In genomic region chr16:77223184-77223583, GRCh38 we compare ENCODE assay signal across 11 cellular contexts. TPM values are rescaled to one million over a fixed set of nuclear protein-coding genes. Genes with fewer than 3 reads are reported as not detected.
A peak's percentile ranks its signal among the peaks of the same experiment; 100 is the strongest.
DNase-seq lines count a peak whose midpoint lies in the region; ATAC-seq and TF ChIP-seq lines count a peak whose summit lies in the region.
"Had no signal": no experiment of that assay in that cellular context is flagged by ENCODE, and none has a peak within 500 bp of the region (broad histone marks: within the 10 kb centered on the region; RNA-seq: fewer than 3 reads in every experiment).

No MANE protein-coding gene starts in this region.

- no peaks in the 10 kb centered on the region for H3K36me3 ChIP-seq in H7 (replicated peaks; ENCODE audit: control insufficient read depth, insufficient read depth, low read length)
- no peaks in the 10 kb centered on the region for H3K36me3 ChIP-seq in mesendoderm (ENCODE audit: control insufficient read depth, insufficient read depth, low read length)
- H3K36me3 ChIP-seq in prostate gland = no peaks in the 10 kb centered on the region
- H3K36me3 ChIP-seq in heart right ventricle = no peaks in the 10 kb centered on the region

- H3K4me1 ChIP-seq in mesendoderm (ENCODE audit: control insufficient read depth, low read depth, low read length) = no peaks in the 10 kb centered on the region
- no peaks in the 10 kb centered on the region for H3K4me1 ChIP-seq in prostate gland (replicated peaks)
- H3K4me1 ChIP-seq in heart right ventricle = no peaks in the 10 kb centered on the region

- ATAC-seq in heart right ventricle = no peak
- ATAC-seq: stimulated activated memory B cell treated with anti-CD40 and anti-IgM and Interleukin-4, amounts not matched to agents 10 μg/mL and 1 μg/mL and 100 μg/mL, for 72 hours had no signal

- DNase-seq in NCI-H2029 (lab: John Stamatoyannopoulos, UW) = peak; percentile 7
- no peak for DNase-seq in NCI-H2029 treated with DMSO at 0.1 percent for 48 hours (lab: John Stamatoyannopoulos, UW)
- DNase-seq in H7 = peak; percentile 66
- peak; percentile 24 to 41 for DNase-seq in activated CD4-positive, alpha-beta T cell treated with anti-CD3 and anti-CD28 coated beads, Interleukin-2, amount 50 U/mL, for 48 hours
- peak; percentile 71 for DNase-seq in mesendoderm
- DNase-seq in prostate gland (ENCODE audit: low spot score) = no peak
- DNase-seq in heart right ventricle = no peak
- DNase-seq in inferior parietal cortex (ENCODE audit: extremely low spot score) = no peak
- DNase-seq: HCEC 1CT, NCI-H226 had no signal

- TF ChIP-seq CTCF in prostate gland (IDR thresholded peaks at IDR 0.05) = no peak
- TF ChIP-seq CTCF in heart right ventricle (IDR thresholded peaks at IDR 0.05) = peak in 3 of 9 donors; percentile 18 to 41 (median 18)

- no peak for TF ChIP-seq POLR2A in prostate gland (IDR thresholded peaks at IDR 0.05)

- H3K4ac ChIP-seq in mesendoderm (ENCODE audit: low read depth, low read length) = no peak overlapping the region

- no peak overlapping the region for H3K18ac ChIP-seq in mesendoderm (ENCODE audit: low read length)

- intact Hi-C loops in prostate gland (cut with DNase I) = no loop called here
- intact Hi-C loops in heart right ventricle (cut with DNase I) = no loop called here

- WGBS in mesendoderm (ENCODE audit: extremely low coverage, insufficient coverage, low lambda C conversion rate) = no CpG with 5 or more reads among the region's 10 CpGs
- WGBS in prostate gland = 66% methylated on average over 10 of the region's 10 CpGs
- WGBS in heart right ventricle, 2 donors = 52 to 68% methylated on average over 10 of the region's 10 CpGs

- H3K27me3 ChIP-seq in H7 (ENCODE audit: control insufficient read depth, insufficient read depth, low read length) = no peaks in the 10 kb centered on the region
- no peaks in the 10 kb centered on the region for H3K27me3 ChIP-seq in mesendoderm (ENCODE audit: insufficient read depth, low read length, poor library complexity)
- no peaks in the 10 kb centered on the region for H3K27me3 ChIP-seq in prostate gland (replicated peaks; ENCODE audit: insufficient read depth)
- H3K27me3 ChIP-seq in heart right ventricle = peaks cover 0 to 6% (median 0%) of the 10 kb centered on the region in 7 donors

- no peak overlapping the region for H4K8ac ChIP-seq in mesendoderm (ENCODE audit: low read depth, low read length)

- H2AK5ac ChIP-seq in mesendoderm (ENCODE audit: low read length) = no peak overlapping the region

- no peak overlapping the region for H3K4me2 ChIP-seq in mesendoderm (ENCODE audit: low read length)

- no peaks in the 10 kb centered on the region for H3K79me1 ChIP-seq in mesendoderm (ENCODE audit: low read length)

- H3K56ac ChIP-seq in mesendoderm (ENCODE audit: low read length) = no peak overlapping the region

- no peak overlapping the region for H3K23ac ChIP-seq in mesendoderm (ENCODE audit: low read length)

- no peak overlapping the region for H2BK120ac ChIP-seq in mesendoderm (ENCODE audit: low read depth, low read length)

- no peak overlapping the region for H3K9ac ChIP-seq in mesendoderm (ENCODE audit: low read length)

- H4K5ac ChIP-seq in mesendoderm (ENCODE audit: low read length) = no peak overlapping the region

- H3K9me3 ChIP-seq in prostate gland (no peaks in the 10 kb centered on the region), heart right ventricle (no peaks in the 10 kb centered on the region)

- H3K4me3 ChIP-seq in H7 (ENCODE audit: insufficient read depth, low read depth, low read length) = no peak overlapping the region
- H3K4me3 ChIP-seq in mesendoderm (ENCODE audit: low read length) = no peak overlapping the region
- H3K4me3 ChIP-seq in prostate gland = no peak overlapping the region
- H3K4me3 ChIP-seq in heart right ventricle = no peak overlapping the region

- H3K79me2 ChIP-seq in mesendoderm (ENCODE audit: control insufficient read depth, insufficient read depth, low read length) = no peaks in the 10 kb centered on the region

- no peak overlapping the region for H2BK15ac ChIP-seq in mesendoderm (replicated peaks; ENCODE audit: low read depth)

- no peak overlapping the region for H2BK5ac ChIP-seq in mesendoderm (ENCODE audit: low read length)

- H3K27ac ChIP-seq in mesendoderm (ENCODE audit: low read depth, low read length) = no peak overlapping the region
- no peak overlapping the region for H3K27ac ChIP-seq in prostate gland
- no peak overlapping the region for H3K27ac ChIP-seq in heart right ventricle

RNA-seq across cellular contexts. Expression of gene SYCE1L, which starts 24.0 kb away (rescaled TPM):
- 7.2 and 7.8 TPM in 2 replicates for total RNA-seq in H7 (2014; rRNA removed; shearing (Covaris generic))
- polyA plus RNA-seq in mesendoderm (2013, experiment 1 of 2) = 2.7 TPM
- polyA plus RNA-seq in mesendoderm (2013, experiment 2 of 2) = 3.6 TPM
- total RNA-seq in prostate gland = 1 to 10 TPM; 2.3 to 3.4 TPM
- total RNA-seq in heart right ventricle = 1 to 10 TPM in 4 of 10 donors, under 1 TPM in 4, not detected in 2; 0.81 to 2.7 (median 0.99) TPM
- polyA plus RNA-seq in heart right ventricle = 1 to 10 TPM in 1 of 2 donors, under 1 TPM in 1; 0.90 to 1.2 TPM

RNA-seq across cellular contexts. Expression of gene MON1B, which starts 32.2 kb away (rescaled TPM):
- total RNA-seq in H7 (2014; rRNA removed; shearing (Covaris generic)) = 10.9 and 12.4 TPM in 2 replicates
- 15.6 TPM for polyA plus RNA-seq in mesendoderm (2013, experiment 1 of 2)
- 15.6 TPM for polyA plus RNA-seq in mesendoderm (2013, experiment 2 of 2)
- total RNA-seq in prostate gland (100 to 1,000 TPM in 1 of 2 donors, 10 to 100 TPM in 1; 53.9 to 116 TPM), heart right ventricle (10 to 100 TPM; 15.8 to 26.4 (median 17.6) TPM)
- polyA plus RNA-seq in heart right ventricle = 10 to 100 TPM in 1 of 2 donors, 1 to 10 TPM in 1; 8.8 to 10.8 TPM

Comparison
In these comparisons a context has a peak if more than half of its experiments do, and no peak if none do; other contexts are left out.
1. DNase-seq: peak in NCI-H2029 (single experiment), H7 (single experiment), activated CD4-positive, alpha-beta T cell treated with anti-CD3 and anti-CD28 coated beads, Interleukin-2, amount 50 U/mL, for 48 hours (2 of 2) and mesendoderm (single experiment); none in NCI-H2029 treated with DMSO at 0.1 percent for 48 hours (single experiment), prostate gland (single experiment), heart right ventricle (0 of 2) and inferior parietal cortex (single experiment).